ENCODE assay signal across 1 cellular context in genomic region chr2:11379558-11379957, GRCh38.
TF ChIP-seq lines count a peak whose summit lies in the region.

No MANE protein-coding gene starts in this region.

TF ChIP-seq in endothelial cell of umbilical vein, 7 proteins besides CTCF, POLR2A, EP300 and RAD21:
- no peak for TF ChIP-seq EZH2 (IDR thresholded peaks at IDR 0.05; ENCODE audit: borderline replicate concordance, low read depth, low read length, severe bottlenecking)
- no peak for TF ChIP-seq JUN (IDR thresholded peaks at IDR 0.05; ENCODE audit: borderline replicate concordance, insufficient read depth, insufficient read length, low read depth)
- no peak for TF ChIP-seq POLR2AphosphoS5 (IDR thresholded peaks at IDR 0.05; ENCODE audit: insufficient read depth, low read depth, low read length)
